In genomic region chr10:11276475-11276990, GRCh38 we compare ENCODE assay signal across 25 cellular contexts.
A peak's percentile ranks its signal among the peaks of the same experiment; 100 is the strongest.
DNase-seq lines count a peak whose midpoint lies in the region; ATAC-seq and TF ChIP-seq lines count a peak whose summit lies in the region.
"Had no signal": no experiment of that assay in that cellular context is flagged by ENCODE, and none has a peak within 500 bp of the region (broad histone marks: within the 10 kb centered on the region; RNA-seq: fewer than 3 reads in every experiment).

No MANE protein-coding gene starts in this region.

- POLR2A ChIA-PET in T-cell (lab: Charles Lee), result no interaction called here

- H3K9me3 Mint-ChIP-seq in activated CD4-positive, alpha-beta T cell treated with anti-CD3 and anti-CD28 coated beads, Interleukin-2, amount 10 ng/mL, durations not matched to agents 24 days and 14 days, result peaks cover 3% of the 10 kb centered on the region
- no peaks in the 10 kb centered on the region for H3K9me3 Mint-ChIP-seq in natural killer cell treated with Interleukin-12 subunit alpha and Interleukin-12 subunit beta and Interleukin-15 and Interleukin-18, amount 100 ng/mL, for 72 hours
- H3K9me3 Mint-ChIP-seq in natural killer cell (no peaks in the 10 kb centered on the region), T-cell (no peaks in the 10 kb centered on the region)
- no peaks in the 10 kb centered on the region for H3K9me3 Mint-ChIP-seq in central memory CD8-positive, alpha-beta T cell
- H3K9me3 Mint-ChIP-seq in stimulated activated naive CD8-positive, alpha-beta T cell treated with anti-CD3 and anti-CD28 coated beads, Interleukin-15, Interleukin-2, amounts not matched to agents 100 ng/mL and 50 ng/mL, for 24 hours, result no peaks in the 10 kb centered on the region
- H3K9me3 Mint-ChIP-seq: activated CD4-positive, alpha-beta T cell treated with anti-CD3 and anti-CD28 coated beads, Interleukin-2, amount 10 ng/mL, durations not matched to agents 7 days and 5 days; naive B cell had no signal

- peaks cover 20% of the 10 kb centered on the region for H3K4me1 Mint-ChIP-seq in activated CD4-positive, alpha-beta T cell treated with anti-CD3 and anti-CD28 coated beads, Interleukin-2, amount 10 ng/mL, durations not matched to agents 24 days and 14 days
- H3K4me1 Mint-ChIP-seq in natural killer cell treated with Interleukin-12 subunit alpha and Interleukin-12 subunit beta and Interleukin-15 and Interleukin-18, amount 100 ng/mL, for 72 hours (ENCODE audit: low read depth in 2 of 2), result peaks cover 39 to 40% of the 10 kb centered on the region in 2 donors
- H3K4me1 Mint-ChIP-seq in natural killer cell (peaks cover 26 to 62% of the 10 kb centered on the region in 2 donors), T-cell (peaks cover 27 to 44% (median 33%) of the 10 kb centered on the region in 3 donors)
- peaks cover 31% of the 10 kb centered on the region for H3K4me1 Mint-ChIP-seq in central memory CD8-positive, alpha-beta T cell
- H3K4me1 Mint-ChIP-seq in stimulated activated naive CD8-positive, alpha-beta T cell treated with anti-CD3 and anti-CD28 coated beads, Interleukin-15, Interleukin-2, amounts not matched to agents 100 ng/mL and 50 ng/mL, for 24 hours (ENCODE audit: low read depth), result peaks cover 59% of the 10 kb centered on the region

- H3K4me3 Mint-ChIP-seq in activated CD4-positive, alpha-beta T cell treated with anti-CD3 and anti-CD28 coated beads, Interleukin-2, amount 10 ng/mL, durations not matched to agents 24 days and 14 days, result no peak overlapping the region
- H3K4me3 Mint-ChIP-seq in natural killer cell treated with Interleukin-12 subunit alpha and Interleukin-12 subunit beta and Interleukin-15 and Interleukin-18, amount 100 ng/mL, for 72 hours, result no peak overlapping the region
- no peak overlapping the region for H3K4me3 Mint-ChIP-seq in natural killer cell
- no peak overlapping the region for H3K4me3 Mint-ChIP-seq in central memory CD8-positive, alpha-beta T cell
- no peak overlapping the region for H3K4me3 Mint-ChIP-seq in stimulated activated naive CD8-positive, alpha-beta T cell treated with anti-CD3 and anti-CD28 coated beads, Interleukin-15, Interleukin-2, amounts not matched to agents 100 ng/mL and 50 ng/mL, for 24 hours
- H3K4me3 Mint-ChIP-seq in T-cell, result no peak overlapping the region
- H3K4me3 Mint-ChIP-seq: activated CD4-positive, alpha-beta T cell treated with anti-CD3 and anti-CD28 coated beads, Interleukin-2, amount 10 ng/mL, durations not matched to agents 7 days and 5 days had no signal

- no peak for DNase-seq in activated CD4-positive, alpha-beta T cell treated with anti-CD3 and anti-CD28 coated beads, Interleukin-2, amount 10 ng/mL, durations not matched to agents 24 days and 14 days
- no peak for DNase-seq in activated CD4-positive, alpha-beta T cell treated with anti-CD3 and anti-CD28 coated beads for 4 hours
- no peak for DNase-seq in natural killer cell treated with Interleukin-12 subunit alpha and Interleukin-12 subunit beta and Interleukin-15 and Interleukin-18, amount 100 ng/mL, for 72 hours (ENCODE audit: low spot score)
- DNase-seq in natural killer cell, result no peak
- no peak for DNase-seq in central memory CD8-positive, alpha-beta T cell (ENCODE audit: low spot score in 2 of 2)
- no peak for DNase-seq in T-cell
- DNase-seq: 8988T; activated CD4-positive, alpha-beta T cell treated with anti-CD3 and anti-CD28 coated beads, Interleukin-2, amount 10 ng/mL, durations not matched to agents 7 days and 5 days; DMS79; GDM1; H7; kidney; midbrain; naive B cell; NCI-H1048; NCI-H1694; NCI-H446; NCI-H748 treated with DMSO at 0.1 percent for 48 hours; occipital lobe; SHP77; stimulated activated CD4-positive, alpha-beta T cell treated with anti-CD3 and anti-CD28 coated beads, Interleukin-15, amount 100 ng/mL, for 24 hours; stimulated activated naive CD4-positive, alpha-beta T cell; testis had no signal

- intact Hi-C loops in activated CD4-positive, alpha-beta T cell treated with anti-CD3 and anti-CD28 coated beads, Interleukin-2, amount 10 ng/mL, durations not matched to agents 24 days and 14 days (cut with micrococcal nuclease), result no loop called here
- intact Hi-C loops in natural killer cell (cut with micrococcal nuclease), result no loop called here

- H3K27ac Mint-ChIP-seq in activated CD4-positive, alpha-beta T cell treated with anti-CD3 and anti-CD28 coated beads, Interleukin-2, amount 10 ng/mL, durations not matched to agents 24 days and 14 days, result peak overlapping the region; percentile 36
- H3K27ac Mint-ChIP-seq in natural killer cell treated with Interleukin-12 subunit alpha and Interleukin-12 subunit beta and Interleukin-15 and Interleukin-18, amount 100 ng/mL, for 72 hours, result peak overlapping the region; percentile 59 to 88
- peak overlapping the region in 1 of 2 donors; percentile 48 for H3K27ac Mint-ChIP-seq in natural killer cell
- H3K27ac Mint-ChIP-seq in central memory CD8-positive, alpha-beta T cell (ENCODE audit: low read depth), result peak overlapping the region; percentile 79
- H3K27ac Mint-ChIP-seq in stimulated activated naive CD8-positive, alpha-beta T cell treated with anti-CD3 and anti-CD28 coated beads, Interleukin-15, Interleukin-2, amounts not matched to agents 100 ng/mL and 50 ng/mL, for 24 hours, result peak overlapping the region; percentile 64
- peak overlapping the region in 1 of 2 donors; percentile 27 for H3K27ac Mint-ChIP-seq in T-cell
- H3K27ac Mint-ChIP-seq: activated CD4-positive, alpha-beta T cell treated with anti-CD3 and anti-CD28 coated beads, Interleukin-2, amount 10 ng/mL, durations not matched to agents 7 days and 5 days had no signal

- H3K27me3 Mint-ChIP-seq in activated CD4-positive, alpha-beta T cell treated with anti-CD3 and anti-CD28 coated beads, Interleukin-2, amount 10 ng/mL, durations not matched to agents 24 days and 14 days, result no peaks in the 10 kb centered on the region
- no peaks in the 10 kb centered on the region for H3K27me3 Mint-ChIP-seq in natural killer cell treated with Interleukin-12 subunit alpha and Interleukin-12 subunit beta and Interleukin-15 and Interleukin-18, amount 100 ng/mL, for 72 hours
- H3K27me3 Mint-ChIP-seq in natural killer cell (ENCODE audit: low read depth in 2 of 2), result no peaks in the 10 kb centered on the region
- no peaks in the 10 kb centered on the region for H3K27me3 Mint-ChIP-seq in central memory CD8-positive, alpha-beta T cell
- H3K27me3 Mint-ChIP-seq in stimulated activated naive CD8-positive, alpha-beta T cell treated with anti-CD3 and anti-CD28 coated beads, Interleukin-15, Interleukin-2, amounts not matched to agents 100 ng/mL and 50 ng/mL, for 24 hours, result no peaks in the 10 kb centered on the region
- no peaks in the 10 kb centered on the region for H3K27me3 Mint-ChIP-seq in T-cell
- H3K27me3 Mint-ChIP-seq: activated CD4-positive, alpha-beta T cell treated with anti-CD3 and anti-CD28 coated beads, Interleukin-2, amount 10 ng/mL, durations not matched to agents 7 days and 5 days; naive B cell had no signal

- TF ChIP-seq CTCF in natural killer cell (IDR thresholded peaks at IDR 0.05), result no peak

- H3K36me3 Mint-ChIP-seq in activated CD4-positive, alpha-beta T cell treated with anti-CD3 and anti-CD28 coated beads, Interleukin-2, amount 10 ng/mL, durations not matched to agents 24 days and 14 days (ENCODE audit: low read depth), result peaks cover 70% of the 10 kb centered on the region
- H3K36me3 Mint-ChIP-seq in natural killer cell treated with Interleukin-12 subunit alpha and Interleukin-12 subunit beta and Interleukin-15 and Interleukin-18, amount 100 ng/mL, for 72 hours, result peaks cover 46% of the 10 kb centered on the region
- H3K36me3 Mint-ChIP-seq in natural killer cell, result peaks cover 48% of the 10 kb centered on the region
- H3K36me3 Mint-ChIP-seq in central memory CD8-positive, alpha-beta T cell (ENCODE audit: insufficient read depth), result peaks cover 72% of the 10 kb centered on the region
- peaks cover 75% of the 10 kb centered on the region for H3K36me3 Mint-ChIP-seq in stimulated activated naive CD8-positive, alpha-beta T cell treated with anti-CD3 and anti-CD28 coated beads, Interleukin-15, Interleukin-2, amounts not matched to agents 100 ng/mL and 50 ng/mL, for 24 hours (ENCODE audit: low read depth)
- peaks cover 75% of the 10 kb centered on the region for H3K36me3 Mint-ChIP-seq in T-cell

- CTCF ChIA-PET in T-cell (lab: Charles Lee), result no interaction called here

- peak in 1 of 2 donors; percentile 22 for ATAC-seq in natural killer cell treated with Interleukin-12 subunit alpha and Interleukin-12 subunit beta and Interleukin-15 and Interleukin-18, amount 100 ng/mL, for 72 hours
- ATAC-seq in natural killer cell (no peak), T-cell (replicated peaks in 1 of 4) (no peak), GM18909 (IDR thresholded peaks at IDR 0.05; ENCODE audit: poor library complexity, unreplicated experiment) (no peak)
- ATAC-seq in central memory CD8-positive, alpha-beta T cell (replicated peaks; ENCODE audit: extremely low read depth, poor library complexity, severe bottlenecking), result no peak
